Comparison of ENCODE assay signal across 1 cellular context in genomic region chr1:236872075-236872666, GRCh38.
TF ChIP-seq lines count a peak whose summit lies in the region.

No MANE protein-coding gene starts in this region.

TF ChIP-seq in GM23338, 12 proteins besides CTCF, POLR2A, EP300 and RAD21 (continued from another document):
- TF ChIP-seq REST (IDR thresholded peaks at IDR 0.05; ENCODE audit: unreplicated experiment) (no peak), CREB1 (CRISPR knock-in tag; IDR thresholded peaks at IDR 0.05; ENCODE audit: low read depth) (no peak)
